Comparison of ENCODE assay signal across 30 cellular contexts in the genomic region with DNA sequence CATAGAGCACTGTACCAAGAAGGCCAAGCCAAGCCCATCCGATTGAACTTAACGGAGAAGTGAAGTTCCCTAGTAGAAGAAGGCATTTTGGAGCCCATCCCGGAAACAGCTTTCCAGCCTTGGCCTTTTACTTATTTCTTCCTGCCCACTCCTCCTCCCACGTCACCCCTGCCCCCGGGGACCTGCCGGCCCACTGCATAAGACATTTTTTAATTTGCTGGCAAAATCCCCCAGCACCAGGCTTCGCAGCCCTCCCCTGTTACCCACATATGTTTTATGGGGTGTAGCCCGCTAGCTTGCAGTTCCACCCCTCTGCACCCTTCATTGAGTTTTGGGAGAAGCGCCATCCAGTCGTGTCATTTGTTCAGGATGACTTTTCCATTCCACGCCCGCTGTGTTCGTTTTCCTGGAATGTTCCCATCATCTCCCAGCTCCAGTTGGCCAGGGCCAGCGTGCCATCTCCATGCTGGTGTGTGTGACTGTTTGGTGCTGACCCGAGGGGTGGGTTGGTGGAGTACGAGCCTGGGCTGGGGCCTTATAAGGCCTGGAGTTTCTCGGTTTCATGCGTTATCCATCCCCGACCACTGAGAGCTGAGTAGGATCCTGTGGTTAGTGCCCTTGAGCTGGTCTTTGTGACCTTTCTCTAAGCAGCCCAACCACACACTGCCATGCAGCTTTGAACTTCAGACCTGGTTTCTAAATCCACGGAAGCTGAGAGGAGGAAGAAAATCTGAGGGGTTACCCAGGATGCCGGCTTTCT. TPM values are rescaled to one million over a fixed set of nuclear protein-coding genes. Genes with fewer than 3 reads are reported as not detected.
DNase-seq lines count a peak whose midpoint lies in the region; ATAC-seq, FAIRE-seq and TF ChIP-seq lines count a peak whose summit lies in the region.
"Had no signal": no experiment of that assay in that cellular context is flagged by ENCODE, and none has a peak within 500 bp of the region (broad histone marks: within the 10 kb centered on the region; RNA-seq: fewer than 3 reads in every experiment).

No MANE protein-coding gene starts in this region.

- H3K9ac ChIP-seq in kidney (ENCODE audit: low read length in 2 of 2), result no peak overlapping the region

- DNase-seq in left ventricle myocardium inferior (no peak), heart left ventricle (no peak), kidney (peak; percentile 61), psoas muscle (peak in 1 of 2 donors; percentile 51), SKM-1 treated with dmso at 0.1 percent for 144 hours (lab: John Stamatoyannopoulos, UW; ENCODE audit: unreplicated experiment) (no peak), T-helper 1 cell (no peak), COLO829 (ENCODE audit: low spot score) (no peak), amniotic stem cell (lab: John Stamatoyannopoulos, UW) (no peak)
- DNase-seq: activated B cell treated with CpG ODN at 0.5 μM for 24 hours; activated naive CD4-positive, alpha-beta T cell treated with anti-CD3 and anti-CD28 coated beads, Interleukin-2, amount 10 ng/mL, durations not matched to agents 7 days and 5 days; CD4-positive, CD25-positive, alpha-beta regulatory T cell; cortex of kidney; effector memory CD8-positive, alpha-beta T cell; gastrocnemius medialis; hypothalamus; immature natural killer cell; KG1; left ventricle myocardium superior; MG63; natural killer cell; NCI-H2081 treated with DMSO at 0.1 percent for 48 hours; NCI-H82; stimulated activated CD4-positive, alpha-beta T cell treated with anti-CD3 and anti-CD28 coated beads, Interleukin-4, amount 100 ng/mL, for 4 hours; SW 1271 had no signal

- TF ChIP-seq CTCF in left ventricle myocardium inferior (IDR thresholded peaks at IDR 0.05; ENCODE audit: borderline replicate concordance), result no peak
- TF ChIP-seq CTCF in heart left ventricle (IDR thresholded peaks at IDR 0.05), result no peak
- no peak for TF ChIP-seq CTCF in kidney (IDR thresholded peaks at IDR 0.05; ENCODE audit: borderline replicate concordance, extremely low read depth, insufficient read depth)
- TF ChIP-seq CTCF in psoas muscle (IDR thresholded peaks at IDR 0.05), result no peak

- 85 to 90% (median 88%) methylated on average over 21 of the region's 21 CpGs for WGBS in heart left ventricle, 4 donors
- WGBS in psoas muscle, 3 donors, result 79 to 85% (median 82%) methylated on average over 21 of the region's 21 CpGs

- peaks cover 12% of the 10 kb centered on the region for H3K27me3 ChIP-seq in left ventricle myocardium inferior (ENCODE audit: low read depth)
- H3K27me3 ChIP-seq in heart left ventricle, result no peaks in the 10 kb centered on the region
- no peaks in the 10 kb centered on the region for H3K27me3 ChIP-seq in psoas muscle (ENCODE audit: insufficient read depth in 3 of 3, low read length in 2 of 3)
- H3K27me3 ChIP-seq: gastrocnemius medialis, MG63, right lobe of liver had no signal

- intact Hi-C loops in left ventricle myocardium inferior (cut with micrococcal nuclease) (no loop called here), heart left ventricle (cut with DNase I) (loop anchor here in 2 of 10 donors (10.0 kb wide), 2 partner anchors 175 to 655 kb away; no protein-coding TSS in a partner anchor), kidney (cut with DNase I) (no loop called here), psoas muscle (cut with DNase I) (loop anchor here (10.0 kb wide), 2 partner anchors 225 to 655 kb away; no protein-coding TSS in a partner anchor)

- H3K27ac ChIP-seq in left ventricle myocardium inferior (replicated peaks) (peak overlapping the region; percentile 11), heart left ventricle (peak overlapping the region in 6 of 12 donors; percentile 9 to 49 (median 28)), kidney (ENCODE audit: low read depth in 2 of 2, low read length in 2 of 2) (peak overlapping the region; percentile 23 to 48), psoas muscle (peak overlapping the region; percentile 16)
- H3K27ac ChIP-seq: right lobe of liver had no signal

- H3K4me3 ChIP-seq in left ventricle myocardium inferior (no peak overlapping the region), heart left ventricle (no peak overlapping the region), kidney (ENCODE audit: low read length in 2 of 2) (no peak overlapping the region), psoas muscle (no peak overlapping the region)
- H3K4me3 ChIP-seq: gastrocnemius medialis, HAP-1, MG63, right lobe of liver had no signal

- no peak for TF ChIP-seq POLR2A in heart left ventricle (IDR thresholded peaks at IDR 0.05)

- H3K9me3 ChIP-seq in left ventricle myocardium inferior (replicated peaks) (no peaks in the 10 kb centered on the region), heart left ventricle (no peaks in the 10 kb centered on the region), kidney (ENCODE audit: control insufficient read depth in 1 of 2, low read length in 2 of 2) (no peaks in the 10 kb centered on the region), psoas muscle (no peaks in the 10 kb centered on the region)
- H3K9me3 ChIP-seq: gastrocnemius medialis, HAP-1, MG63, right lobe of liver had no signal

- ATAC-seq in heart left ventricle (no peak), psoas muscle (no peak)
- ATAC-seq: effector memory CD8-positive, alpha-beta T cell; esophagus mucosa; gastrocnemius medialis; left ventricle myocardium superior; natural killer cell; right lobe of liver; stimulated activated memory B cell treated with anti-CD40 and anti-IgM and Interleukin-4, amounts not matched to agents 10 μg/mL and 1 μg/mL and 100 μg/mL, for 72 hours had no signal

- no peak for FAIRE-seq in kidney (lab: Jason Lieb, UNC)
- FAIRE-seq: GM18507 had no signal

- H3K4me1 ChIP-seq in left ventricle myocardium inferior (peaks cover 21% of the 10 kb centered on the region), heart left ventricle (peaks cover 0 to 33% (median 2%) of the 10 kb centered on the region in 12 donors), kidney (ENCODE audit: control insufficient read depth in 1 of 2, insufficient read depth in 1 of 2, low read depth in 1 of 2, low read length in 2 of 2) (peaks cover 31% of the 10 kb centered on the region in 2 donors), psoas muscle (peaks cover 20% of the 10 kb centered on the region)
- H3K4me1 ChIP-seq: right lobe of liver had no signal

- H3K36me3 ChIP-seq in left ventricle myocardium inferior, result no peaks in the 10 kb centered on the region
- H3K36me3 ChIP-seq in heart left ventricle, result no peaks in the 10 kb centered on the region
- H3K36me3 ChIP-seq in kidney (ENCODE audit: control insufficient read depth in 1 of 2, insufficient read depth in 2 of 2, low read length in 2 of 2), result no peaks in the 10 kb centered on the region
- H3K36me3 ChIP-seq in psoas muscle (ENCODE audit: insufficient read depth in 1 of 2, low read depth in 1 of 2), result no peaks in the 10 kb centered on the region
- H3K36me3 ChIP-seq: gastrocnemius medialis, HAP-1, MG63, right lobe of liver had no signal

RNA-seq across cellular contexts. Expression of gene TBX2, which starts 20.0 kb away (rescaled TPM):
- total RNA-seq in left ventricle myocardium inferior (8.2 TPM), heart left ventricle (10 to 100 TPM in 7 of 9 donors, 1 to 10 TPM in 2; 7.0 to 23.0 (median 13.6) TPM), kidney (66.4 TPM), psoas muscle (1 to 10 TPM; 6.3 to 8.7 (median 8.7) TPM)
- polyA plus RNA-seq in heart left ventricle (10 to 100 TPM in 1 of 2 donors, 1 to 10 TPM in 1; 9.6 to 13.4 TPM), kidney (ENCODE audit: insufficient read depth, low read depth, low replicate concordance) (122 TPM), psoas muscle (1 to 10 TPM; 3.5 to 5.2 (median 5.1) TPM)
- total RNA-seq: activated B cell treated with CpG ODN at 0.5 μM for 24 hours; activated T-helper 1 cell treated with anti-CD3 and anti-CD28 coated beads, Interleukin-12 subunit alpha, Interleukin-12 subunit beta, Interleukin-2, Interleukin-4 antibody, amounts not matched to agents 30 ng/mL and 10 ng/mL and 1 ng/mL, durations not matched to agents 14 hours and 24 hours and 36 hours; CD4-positive, CD25-positive, alpha-beta regulatory T cell had no signal
- polyA plus RNA-seq: CD4-positive, CD25-positive, alpha-beta regulatory T cell; immature natural killer cell had no signal

Comparison
In these comparisons a context has a peak if more than half of its experiments do, and no peak if none do; other contexts are left out.
1. intact Hi-C loops: an anchor here in psoas muscle (10.0 kb wide); none called in left ventricle myocardium inferior and kidney.